17 cellular contexts compared by ENCODE assay signal in the genomic region with DNA sequence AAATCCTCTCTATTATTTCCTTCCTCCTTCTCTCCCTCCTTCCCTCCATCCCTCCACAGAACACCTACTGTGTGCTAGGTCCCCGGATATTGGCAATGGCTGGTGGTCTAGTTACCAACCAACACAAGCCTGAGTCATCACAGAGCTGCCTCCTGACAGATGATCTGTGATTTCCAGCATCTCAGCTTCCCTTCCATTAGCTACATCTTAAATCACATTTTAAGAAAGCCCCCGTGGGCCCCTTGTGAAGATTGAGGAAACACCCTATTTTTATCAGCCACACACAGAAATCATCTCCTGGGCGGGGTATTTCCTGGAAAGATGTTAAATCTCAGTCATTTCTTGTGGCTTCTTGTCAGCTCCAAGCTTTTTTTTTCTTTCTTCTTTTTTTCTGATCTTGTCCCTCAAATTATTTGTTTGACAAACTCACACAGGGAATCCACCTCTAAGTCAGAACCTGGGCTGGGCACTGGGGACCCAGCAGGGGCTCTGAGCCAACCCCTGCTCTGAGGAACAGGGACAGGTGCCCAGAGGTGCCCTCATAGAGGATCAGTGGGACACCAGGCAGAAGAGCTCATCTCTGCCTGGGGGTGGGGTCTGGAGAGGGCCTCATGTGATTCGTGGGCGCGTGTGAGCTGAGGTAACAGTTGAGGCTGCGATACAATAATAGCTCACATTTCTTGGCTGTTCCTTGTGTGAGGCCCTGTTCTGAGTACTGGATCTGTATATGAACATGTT. TPM values are rescaled to one million over a fixed set of nuclear protein-coding genes. Genes with fewer than 3 reads are reported as not detected.
DNase-seq lines count a peak whose midpoint lies in the region; ATAC-seq and TF ChIP-seq lines count a peak whose summit lies in the region.
"Had no signal": no experiment of that assay in that cellular context is flagged by ENCODE, and none has a peak within 500 bp of the region (broad histone marks: within the 10 kb centered on the region; RNA-seq: fewer than 3 reads in every experiment).

No MANE protein-coding gene starts in this region.

- peak; percentile 14 to 51 (median 28) for DNase-seq in stimulated activated naive CD4-positive, alpha-beta T cell (lab: John Stamatoyannopoulos, UW)
- DNase-seq in stimulated activated naive CD4-positive, alpha-beta T cell treated with Interleukin-2 at 50 U/mL for 16 hours (lab: John Stamatoyannopoulos, UW): no peak
- DNase-seq in activated CD8-positive, alpha-beta T cell treated with anti-CD3 and anti-CD28 coated beads for 36 hours: peak; percentile 81
- DNase-seq in caudate nucleus (lab: John Stamatoyannopoulos, UW) (peak in 11 of 61 donors; percentile 4 to 45 (median 12)), aorta (no peak), omental fat pad (ENCODE audit: low spot score) (no peak), upper lobe of right lung (no peak)
- DNase-seq: colonic mucosa, GDM1, GM23248, left ventricle myocardium inferior, NCI-H1105 treated with DMSO at 0.1 percent for 48 hours, NCI-H2171, Peyer's patch, small intestine had no signal

- H3K4me3 ChIP-seq in aorta (ENCODE audit: low read length in 2 of 2) (no peak overlapping the region), upper lobe of right lung (no peak overlapping the region)
- H3K4me3 ChIP-seq: colonic mucosa, GM23248, left ventricle myocardium inferior, Peyer's patch had no signal

- H3K4me3 Mint-ChIP-seq in activated CD8-positive, alpha-beta T cell treated with anti-CD3 and anti-CD28 coated beads for 36 hours: no peak overlapping the region

- peaks cover 26% of the 10 kb centered on the region for H3K4me1 Mint-ChIP-seq in activated CD8-positive, alpha-beta T cell treated with anti-CD3 and anti-CD28 coated beads for 36 hours (ENCODE audit: low read depth)

- TF ChIP-seq CTCF in activated CD8-positive, alpha-beta T cell treated with anti-CD3 and anti-CD28 coated beads for 36 hours (IDR thresholded peaks at IDR 0.05): no peak
- no peak for TF ChIP-seq CTCF in omental fat pad (IDR thresholded peaks at IDR 0.05)
- TF ChIP-seq CTCF in upper lobe of right lung (IDR thresholded peaks at IDR 0.05): no peak

- H3K36me3 Mint-ChIP-seq in activated CD8-positive, alpha-beta T cell treated with anti-CD3 and anti-CD28 coated beads for 36 hours (ENCODE audit: low read depth): peaks cover 1% of the 10 kb centered on the region

- H3K27me3 Mint-ChIP-seq in activated CD8-positive, alpha-beta T cell treated with anti-CD3 and anti-CD28 coated beads for 36 hours: peaks cover 7% of the 10 kb centered on the region

- intact Hi-C loops in activated CD8-positive, alpha-beta T cell treated with anti-CD3 and anti-CD28 coated beads for 36 hours (cut with micrococcal nuclease): loop anchor here (10.0 kb wide), 1 partner anchor 68 kb away; no protein-coding TSS in a partner anchor
- intact Hi-C loops in aorta (cut with DNase I): no loop called here
- intact Hi-C loops in upper lobe of right lung (cut with DNase I): no loop called here

- 75% methylated on average over 7 of the region's 7 CpGs for whole genome bisulfite sequencing in aorta, 2 donors

- H3K27ac ChIP-seq in caudate nucleus (ENCODE audit: low read depth, low read length) (peak overlapping the region; percentile 48), aorta (ENCODE audit: low read depth in 1 of 2, low read length in 2 of 2) (no peak overlapping the region), upper lobe of right lung (no peak overlapping the region)
- H3K27ac ChIP-seq: colonic mucosa, GM23248, left ventricle myocardium inferior, Peyer's patch had no signal

- CTCF ChIA-PET in activated CD8-positive, alpha-beta T cell treated with anti-CD3 and anti-CD28 coated beads for 36 hours (lab: Charles Lee): interaction anchor here (0.8 to 1.3 kb wide), 3 partner anchors 53 to 412 kb away, joined by 3 to 5 read pairs (median 4); no protein-coding TSS in a partner anchor

- H3K9me3 Mint-ChIP-seq in activated CD8-positive, alpha-beta T cell treated with anti-CD3 and anti-CD28 coated beads for 36 hours: peaks cover 8% of the 10 kb centered on the region

- no peaks in the 10 kb centered on the region for H3K36me3 ChIP-seq in aorta (ENCODE audit: control insufficient read depth in 1 of 2, insufficient read depth in 2 of 2, low read length in 1 of 2)
- no peaks in the 10 kb centered on the region for H3K36me3 ChIP-seq in upper lobe of right lung
- H3K36me3 ChIP-seq: colonic mucosa, left ventricle myocardium inferior, Peyer's patch had no signal

- H3K27ac Mint-ChIP-seq in activated CD8-positive, alpha-beta T cell treated with anti-CD3 and anti-CD28 coated beads for 36 hours: peak overlapping the region; percentile 82

- H3K4me1 ChIP-seq in aorta (ENCODE audit: control insufficient read depth in 1 of 2, insufficient read depth in 2 of 2, low read length in 2 of 2): no peaks in the 10 kb centered on the region
- no peaks in the 10 kb centered on the region for H3K4me1 ChIP-seq in upper lobe of right lung
- H3K4me1 ChIP-seq: colonic mucosa, left ventricle myocardium inferior, Peyer's patch had no signal

- peak; percentile 74 for ATAC-seq in activated CD8-positive, alpha-beta T cell treated with anti-CD3 and anti-CD28 coated beads for 36 hours
- ATAC-seq in HG03571 (IDR thresholded peaks at IDR 0.05; ENCODE audit: unreplicated experiment) (no peak), aorta (ENCODE audit: low FRiP score) (no peak), omental fat pad (ENCODE audit: low FRiP score) (no peak), upper lobe of right lung (no peak)
- ATAC-seq: SK-N-SH treated with all-trans-retinoic acid at 6 μM for 48 hours had no signal

- POLR2A ChIA-PET in activated CD8-positive, alpha-beta T cell treated with anti-CD3 and anti-CD28 coated beads for 36 hours (lab: Charles Lee): interaction anchor here (1.6 kb wide), 1 partner anchor 11 kb away, joined by 7 read pairs; no protein-coding TSS in a partner anchor

- peaks cover 8% of the 10 kb centered on the region for H3K9me3 ChIP-seq in aorta (ENCODE audit: control insufficient read depth, low read length)
- H3K9me3 ChIP-seq in upper lobe of right lung: no peaks in the 10 kb centered on the region
- H3K9me3 ChIP-seq: colonic mucosa, Peyer's patch had no signal

- H3K27me3 ChIP-seq in aorta (ENCODE audit: control insufficient read depth in 1 of 2, insufficient read depth in 2 of 2, low read length in 1 of 2): no peaks in the 10 kb centered on the region
- H3K27me3 ChIP-seq in upper lobe of right lung: peaks cover 15% of the 10 kb centered on the region
- H3K27me3 ChIP-seq: colonic mucosa, Peyer's patch had no signal

RNA-seq across cellular contexts. Expression of a gene that starts 42.4 kb away (rescaled TPM):
- total RNA-seq in activated CD8-positive, alpha-beta T cell treated with anti-CD3 and anti-CD28 coated beads for 36 hours: under 1 TPM; 0.07 to 0.09 TPM
- under 1 TPM; 0.16 to 0.33 TPM for total RNA-seq in aorta
- polyA plus RNA-seq in aorta: not detected
- under 1 TPM; 0.09 to 0.38 (median 0.26) TPM for total RNA-seq in omental fat pad
- total RNA-seq in upper lobe of right lung: 0.32 TPM
- total RNA-seq: GM23248 had no signal
- polyA plus RNA-seq: GM23248 had no signal

Comparison
In these comparisons a context has a peak if more than half of its experiments do, and no peak if none do; other contexts are left out.
1. DNase-seq: peak in stimulated activated naive CD4-positive, alpha-beta T cell (6 of 6) and activated CD8-positive, alpha-beta T cell treated with anti-CD3 and anti-CD28 coated beads for 36 hours (single experiment); none in stimulated activated naive CD4-positive, alpha-beta T cell treated with Interleukin-2 at 50 U/mL for 16 hours (single experiment), aorta (0 of 2), omental fat pad (single experiment) and upper lobe of right lung (single experiment).